In the genomic region with DNA sequence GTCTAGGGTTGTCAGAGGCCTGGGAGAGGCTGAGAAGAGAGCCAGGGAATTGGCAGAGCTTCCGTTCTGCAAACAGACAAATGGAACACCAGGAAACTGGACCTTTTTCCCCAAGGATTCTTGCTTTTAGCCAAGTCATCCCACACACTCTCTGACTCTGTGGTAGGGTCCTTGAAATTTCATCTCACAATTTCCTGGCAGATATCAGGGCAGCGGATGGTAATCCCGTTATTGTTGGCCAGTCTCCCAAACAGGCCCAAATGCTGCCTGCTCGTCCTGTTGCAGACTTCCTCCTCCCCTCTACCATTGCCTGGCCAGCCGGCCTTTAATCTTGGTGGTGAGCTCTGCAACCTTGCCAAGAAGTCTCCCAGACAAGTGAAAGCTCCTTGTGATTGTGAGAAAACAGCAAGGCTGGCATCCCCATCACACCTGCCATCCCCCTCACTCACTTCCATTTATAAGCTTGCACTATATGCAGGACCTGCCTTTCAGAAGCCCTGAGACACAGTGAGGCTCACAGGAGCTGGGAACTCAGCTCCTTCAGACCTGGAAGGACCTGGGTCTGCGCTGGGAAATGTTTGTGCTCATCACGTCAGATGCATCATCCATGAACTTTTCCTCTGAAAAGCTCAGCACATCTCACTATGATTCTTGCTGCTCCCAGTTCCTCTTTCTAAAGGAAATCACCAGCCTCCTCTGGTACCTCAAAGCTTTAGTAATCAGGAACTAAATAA, we compare ENCODE assay signal across 9 cellular contexts. TPM values are rescaled to one million over a fixed set of nuclear protein-coding genes. Genes with fewer than 3 reads are reported as not detected.
DNase-seq lines count a peak whose midpoint lies in the region; ATAC-seq, FAIRE-seq and TF ChIP-seq lines count a peak whose summit lies in the region.
"Had no signal": no experiment of that assay in that cellular context is flagged by ENCODE, and none has a peak within 500 bp of the region (broad histone marks: within the 10 kb centered on the region; RNA-seq: fewer than 3 reads in every experiment).

No MANE protein-coding gene starts in this region.

- CTCF ChIA-PET in HepG2 (lab: Yijun Ruan, JAX; ENCODE audit: low intra/inter-chr PET ratio, low total read pairs), result no interaction called here
- CTCF ChIA-PET in CD8-positive, alpha-beta memory T cell (lab: Charles Lee), result interaction anchor here (1.3 to 1.9 kb wide), 2 partner anchors 10 to 14 kb away, joined by 3 to 7 read pairs; a partner anchor contains a TSS

- no peaks in the 10 kb centered on the region for H3K4me1 Mint-ChIP-seq in CD8-positive, alpha-beta memory T cell
- no peaks in the 10 kb centered on the region for H3K4me1 Mint-ChIP-seq in stimulated activated effector memory CD8-positive, alpha-beta T cell treated with anti-CD3 and anti-CD28 coated beads, Interleukin-12 subunit alpha, Interleukin-12 subunit beta, amount 100 ng/mL, for 72 hours

- no peaks in the 10 kb centered on the region for H3K9me3 Mint-ChIP-seq in CD8-positive, alpha-beta memory T cell
- H3K9me3 Mint-ChIP-seq in stimulated activated effector memory CD8-positive, alpha-beta T cell treated with anti-CD3 and anti-CD28 coated beads, Interleukin-12 subunit alpha, Interleukin-12 subunit beta, amount 100 ng/mL, for 72 hours, result no peaks in the 10 kb centered on the region

- no peaks in the 10 kb centered on the region for H3K79me2 ChIP-seq in HepG2 (ENCODE audit: insufficient read depth, low read length)

- no peak overlapping the region for H3K4me2 ChIP-seq in HepG2 (ENCODE audit: low read depth, low read length)

- H3K4me3 Mint-ChIP-seq in CD8-positive, alpha-beta memory T cell, result no peak overlapping the region
- no peak overlapping the region for H3K4me3 Mint-ChIP-seq in stimulated activated effector memory CD8-positive, alpha-beta T cell treated with anti-CD3 and anti-CD28 coated beads, Interleukin-12 subunit alpha, Interleukin-12 subunit beta, amount 100 ng/mL, for 72 hours

- ATAC-seq in HepG2 (no peak), GM21576 (IDR thresholded peaks at IDR 0.05; ENCODE audit: unreplicated experiment) (no peak)
- ATAC-seq in stimulated activated effector memory CD8-positive, alpha-beta T cell treated with anti-CD3 and anti-CD28 coated beads, Interleukin-12 subunit alpha, Interleukin-12 subunit beta, amount 100 ng/mL, for 72 hours, result no peak

- no peaks in the 10 kb centered on the region for H3K27me3 ChIP-seq in HepG2 (ENCODE audit: control insufficient read depth in 1 of 2, insufficient read depth in 2 of 2, low read length in 2 of 2)
- H3K27me3 ChIP-seq in thyroid gland, result no peaks in the 10 kb centered on the region
- H3K27me3 ChIP-seq in CD8-positive, alpha-beta memory T cell (ENCODE audit: insufficient read depth, low read length, poor library complexity, severe bottlenecking), result no peaks in the 10 kb centered on the region
- H3K27me3 ChIP-seq: cardiac muscle cell had no signal

- peaks cover 5 to 34% of the 10 kb centered on the region in 2 donors for H3K27me3 Mint-ChIP-seq in CD8-positive, alpha-beta memory T cell

- 99% methylated on average over 7 of the region's 7 CpGs for WGBS in HepG2 (ENCODE audit: low lambda C conversion rate)
- WGBS in thyroid gland, 2 donors, result 26 to 38% methylated on average over 7 of the region's 7 CpGs

- H3K4me1 ChIP-seq in HepG2 (ENCODE audit: insufficient read depth, low read length) (peaks cover 69% of the 10 kb centered on the region), thyroid gland (peaks cover 28 to 38% of the 10 kb centered on the region in 2 donors)
- no peaks in the 10 kb centered on the region for H3K4me1 ChIP-seq in CD8-positive, alpha-beta memory T cell (ENCODE audit: insufficient read depth, low read length)

- H3K27ac Mint-ChIP-seq in CD8-positive, alpha-beta memory T cell, result no peak overlapping the region
- no peak overlapping the region for H3K27ac Mint-ChIP-seq in stimulated activated effector memory CD8-positive, alpha-beta T cell treated with anti-CD3 and anti-CD28 coated beads, Interleukin-12 subunit alpha, Interleukin-12 subunit beta, amount 100 ng/mL, for 72 hours

- POLR2A ChIA-PET in HepG2 (lab: Yijun Ruan, JAX), result interaction anchor here (1.3 to 1.8 kb wide), 2 partner anchors 14 to 17 kb away, joined by 6 to 9 read pairs; a partner anchor contains a TSS
- POLR2A ChIA-PET in CD8-positive, alpha-beta memory T cell (lab: Charles Lee), result interaction anchor here (1.0 kb wide), 1 partner anchor 15 kb away, joined by 3 read pairs; no protein-coding TSS in a partner anchor

- TF ChIP-seq CTCF in HepG2 (CRISPR knock-in tag; IDR thresholded peaks at IDR 0.05) (no peak), thyroid gland (IDR thresholded peaks at IDR 0.05) (no peak)

- BruUV-seq in HepG2 (replicated peaks; lab: Mats Ljungman, UMichigan), result no TSS peak

- H4K20me1 ChIP-seq in HepG2 (ENCODE audit: insufficient read depth, low read length), result no peaks in the 10 kb centered on the region

- H3K9me3 ChIP-seq in HepG2 (ENCODE audit: low read length) (no peaks in the 10 kb centered on the region), thyroid gland (no peaks in the 10 kb centered on the region)
- no peaks in the 10 kb centered on the region for H3K9me3 ChIP-seq in CD8-positive, alpha-beta memory T cell (ENCODE audit: low read length)

- no peaks in the 10 kb centered on the region for H3K36me3 ChIP-seq in HepG2 (replicated peaks in 1 of 2; ENCODE audit: control insufficient read depth in 1 of 2, insufficient read depth in 2 of 2, low read length in 2 of 2)
- H3K36me3 ChIP-seq in thyroid gland, result no peaks in the 10 kb centered on the region
- H3K36me3 ChIP-seq in CD8-positive, alpha-beta memory T cell (ENCODE audit: insufficient read depth, low read length), result no peaks in the 10 kb centered on the region
- H3K36me3 ChIP-seq: cardiac muscle cell had no signal

- no peak for TF ChIP-seq EP300 in HepG2 (IDR thresholded peaks at IDR 0.05; ENCODE audit: low read depth in 2 of 2, low read length in 2 of 2)
- no peak for TF ChIP-seq EP300 in HepG2 (CRISPR knock-in tag; IDR thresholded peaks at IDR 0.05; ENCODE audit: borderline replicate concordance)

- FAIRE-seq in HepG2 (lab: Jason Lieb, UNC), result no peak

- in situ Hi-C loops in HepG2 (cut with HindIII; ENCODE audit: extremely low pct_ligation_motif_present, low pct_unique_long_range_greater_than_20kb), result no loop called here

- intact Hi-C loops in HepG2 (cut with micrococcal nuclease; ENCODE audit: unreplicated experiment) (no loop called here), thyroid gland (cut with DNase I) (no loop called here)

- TF ChIP-seq RAD21 in HepG2 (CRISPR knock-in tag; IDR thresholded peaks at IDR 0.05), result no peak

- H3K27ac ChIP-seq in HepG2 (ENCODE audit: extremely low read length, insufficient read depth, low read length) (no peak overlapping the region), thyroid gland (peak overlapping the region in 2 of 3 donors; percentile 18 to 36)
- no peak overlapping the region for H3K27ac ChIP-seq in CD8-positive, alpha-beta memory T cell (ENCODE audit: low read depth, low read length)

- TF ChIP-seq POLR2A in HepG2 (IDR thresholded peaks at IDR 0.05; ENCODE audit: insufficient read depth in 1 of 2, low read depth in 2 of 2, low read length in 2 of 2) (no peak), thyroid gland (IDR thresholded peaks at IDR 0.05) (no peak)

- H3K36me3 Mint-ChIP-seq in CD8-positive, alpha-beta memory T cell, result no peaks in the 10 kb centered on the region
- H3K36me3 Mint-ChIP-seq in stimulated activated effector memory CD8-positive, alpha-beta T cell treated with anti-CD3 and anti-CD28 coated beads, Interleukin-12 subunit alpha, Interleukin-12 subunit beta, amount 100 ng/mL, for 72 hours, result no peaks in the 10 kb centered on the region

- no peak overlapping the region for H3K4me3 ChIP-seq in HepG2 (replicated peaks in 1 of 3; ENCODE audit: insufficient read depth in 1 of 3, low read depth in 2 of 3, low read length in 3 of 3)
- no peak overlapping the region for H3K4me3 ChIP-seq in thyroid gland (replicated peaks in 1 of 3)
- no peak overlapping the region for H3K4me3 ChIP-seq in CD8-positive, alpha-beta memory T cell (ENCODE audit: low read length)
- H3K4me3 ChIP-seq: cardiac muscle cell had no signal

- H2AFZ ChIP-seq in HepG2 (ENCODE audit: low read length), result no peak overlapping the region

- no peak overlapping the region for H3K9ac ChIP-seq in HepG2 (ENCODE audit: insufficient read depth, low read depth, low read length)

- DNase-seq in LHCN-M2 (ENCODE audit: low read depth) (peak; percentile 85), astrocyte of the hippocampus (ENCODE audit: low read depth, low spot score) (peak; percentile 89), HepG2 (ENCODE audit: low spot score) (no peak), thyroid gland (peak in 1 of 2 donors; percentile 23)
- no peak for DNase-seq in CD8-positive, alpha-beta memory T cell
- DNase-seq in stimulated activated effector memory CD8-positive, alpha-beta T cell treated with anti-CD3 and anti-CD28 coated beads, Interleukin-12 subunit alpha, Interleukin-12 subunit beta, amount 100 ng/mL, for 72 hours (ENCODE audit: low spot score in 2 of 2), result no peak
- DNase-seq: stimulated activated naive CD4-positive, alpha-beta T cell treated with Interleukin-2 at 50 U/mL for 16 hours had no signal

RNA-seq across cellular contexts. Expression of a gene that starts 13.6 kb away (rescaled TPM):
- total RNA-seq in LHCN-M2 (2014; rRNA removed), result 407 and 426 TPM in 2 replicates
- 181 TPM for polyA plus RNA-seq in LHCN-M2 (2012)
- 251 and 524 TPM in 2 replicates for total RNA-seq in HepG2 (2016; rRNA removed; fragmentation: Illumina TruSeq; extraction: Trizol)
- total RNA-seq in HepG2 (2016; cell fraction: cytosol; rRNA removed; fragmentation: Illumina TruSeq; extraction: Trizol; ENCODE audit: low read depth), result 34.2 and 43.4 TPM in 2 replicates
- total RNA-seq in HepG2 (2016; cell fraction: insoluble cytoplasmic fraction; rRNA removed; fragmentation: Illumina TruSeq; extraction: Trizol), result 284 and 524 TPM in 2 replicates
- 119 and 121 TPM in 2 replicates for total RNA-seq in HepG2 (2016; cell fraction: membrane; rRNA removed; fragmentation: Illumina TruSeq; extraction: Trizol)
- 114 and 119 TPM in 2 replicates for total RNA-seq in HepG2 (2016; cell fraction: nucleus; rRNA removed; fragmentation: Illumina TruSeq; extraction: Trizol)
- 217 and 307 TPM in 2 replicates for polyA plus RNA-seq in HepG2 (2011; rRNA removed)
- 155 and 238 TPM in 2 replicates for polyA plus RNA-seq in HepG2 (2011; cell fraction: cytosol; rRNA removed)
- polyA plus RNA-seq in HepG2 (2011; cell fraction: nucleus; rRNA removed), result 51.6 and 71.1 TPM in 2 replicates
- polyA plus RNA-seq in HepG2 (2012), result 199 and 240 TPM in 2 replicates
- polyA plus RNA-seq in HepG2 (2016; cell fraction: cytosol; fragmentation: Illumina TruSeq; extraction: Trizol; ENCODE audit: low read depth), result 47.7 and 66.3 TPM in 2 replicates
- polyA plus RNA-seq in HepG2 (2016; cell fraction: insoluble cytoplasmic fraction; fragmentation: Illumina TruSeq; extraction: Trizol; ENCODE audit: low read depth), result 592 and 651 TPM in 2 replicates
- polyA plus RNA-seq in HepG2 (2016; cell fraction: membrane; fragmentation: Illumina TruSeq; extraction: Trizol; ENCODE audit: low read depth), result 142 and 155 TPM in 2 replicates
- polyA plus RNA-seq in HepG2 (2016; cell fraction: nucleus; fragmentation: Illumina TruSeq; extraction: Trizol; ENCODE audit: insufficient read depth, low read depth), result 229 and 237 TPM in 2 replicates
- 170 and 215 TPM in 2 replicates for polyA minus RNA-seq in HepG2 (2011; rRNA and poly(A)+ RNA removed; ENCODE audit: low replicate concordance)
- polyA minus RNA-seq in HepG2 (2011; cell fraction: cytosol; rRNA and poly(A)+ RNA removed), result 83.5 and 103 TPM in 2 replicates
- 38.2 and 45.3 TPM in 2 replicates for polyA minus RNA-seq in HepG2 (2011; cell fraction: nucleus; rRNA and poly(A)+ RNA removed)
- total RNA-seq in thyroid gland, result 100 to 1,000 TPM; 196 to 297 (median 260) TPM
- total RNA-seq in CD8-positive, alpha-beta memory T cell, result 100 to 1,000 TPM; 339 TPM
- polyA plus RNA-seq in CD8-positive, alpha-beta memory T cell, result 293 TPM

RNA-seq across cellular contexts. Expression of a gene that starts 45.9 kb away (rescaled TPM):
- total RNA-seq in LHCN-M2 (2014; rRNA removed) (13.3 and 18.0 TPM in 2 replicates), HepG2 (2016; rRNA removed; fragmentation: Illumina TruSeq; extraction: Trizol) (28.8 and 36.5 TPM in 2 replicates), thyroid gland (100 to 1,000 TPM; 297 to 533 (median 441) TPM)
- 72.7 TPM for polyA plus RNA-seq in LHCN-M2 (2012)
- 20.0 and 23.1 TPM in 2 replicates for total RNA-seq in HepG2 (2016; cell fraction: cytosol; rRNA removed; fragmentation: Illumina TruSeq; extraction: Trizol; ENCODE audit: low read depth)
- total RNA-seq in HepG2 (2016; cell fraction: insoluble cytoplasmic fraction; rRNA removed; fragmentation: Illumina TruSeq; extraction: Trizol), result 20.9 and 35.8 TPM in 2 replicates
- total RNA-seq in HepG2 (2016; cell fraction: membrane; rRNA removed; fragmentation: Illumina TruSeq; extraction: Trizol), result 36.4 and 40.0 TPM in 2 replicates
- total RNA-seq in HepG2 (2016; cell fraction: nucleus; rRNA removed; fragmentation: Illumina TruSeq; extraction: Trizol), result 48.7 and 54.7 TPM in 2 replicates
- polyA plus RNA-seq in HepG2 (2011; rRNA removed), result 27.7 and 38.3 TPM in 2 replicates
- polyA plus RNA-seq in HepG2 (2011; cell fraction: cytosol; rRNA removed), result 18.6 and 23.4 TPM in 2 replicates
- 29.6 and 32.2 TPM in 2 replicates for polyA plus RNA-seq in HepG2 (2011; cell fraction: nucleus; rRNA removed)
- polyA plus RNA-seq in HepG2 (2012), result 80.6 and 134 TPM in 2 replicates
- polyA plus RNA-seq in HepG2 (2016; cell fraction: cytosol; fragmentation: Illumina TruSeq; extraction: Trizol; ENCODE audit: low read depth), result 67.8 and 68.1 TPM in 2 replicates
- polyA plus RNA-seq in HepG2 (2016; cell fraction: insoluble cytoplasmic fraction; fragmentation: Illumina TruSeq; extraction: Trizol; ENCODE audit: low read depth), result 43.8 and 55.8 TPM in 2 replicates
- 77.2 and 87.4 TPM in 2 replicates for polyA plus RNA-seq in HepG2 (2016; cell fraction: membrane; fragmentation: Illumina TruSeq; extraction: Trizol; ENCODE audit: low read depth)
- 134 and 141 TPM in 2 replicates for polyA plus RNA-seq in HepG2 (2016; cell fraction: nucleus; fragmentation: Illumina TruSeq; extraction: Trizol; ENCODE audit: insufficient read depth, low read depth)
- 20.7 and 23.4 TPM in 2 replicates for polyA minus RNA-seq in HepG2 (2011; rRNA and poly(A)+ RNA removed; ENCODE audit: low replicate concordance)
- polyA minus RNA-seq in HepG2 (2011; cell fraction: cytosol; rRNA and poly(A)+ RNA removed), result 21.0 and 23.9 TPM in 2 replicates
- 15.3 and 18.4 TPM in 2 replicates for polyA minus RNA-seq in HepG2 (2011; cell fraction: nucleus; rRNA and poly(A)+ RNA removed)
- 1 to 10 TPM; 2.2 to 3.0 TPM for total RNA-seq in CD8-positive, alpha-beta memory T cell
- polyA plus RNA-seq in CD8-positive, alpha-beta memory T cell, result 1.8 TPM

Comparison
In these comparisons a context has a peak if more than half of its experiments do, and no peak if none do; other contexts are left out.
1. DNase-seq: peak in LHCN-M2 (single experiment) and astrocyte of the hippocampus (single experiment); none in HepG2 (single experiment), CD8-positive, alpha-beta memory T cell (0 of 5) and stimulated activated effector memory CD8-positive, alpha-beta T cell treated with anti-CD3 and anti-CD28 coated beads, Interleukin-12 subunit alpha, Interleukin-12 subunit beta, amount 100 ng/mL, for 72 hours (0 of 2).
2. H3K27ac ChIP-seq: peak in thyroid gland (2 of 3); none in HepG2 (single experiment) and CD8-positive, alpha-beta memory T cell (single experiment).
3. RNA of a gene that starts 45.9 kb away (total RNA-seq): 297 to 533 TPM in thyroid gland; 20.0 to 54.7 TPM in HepG2, 13.3 to 18.0 TPM in LHCN-M2 and 2.2 to 3.0 TPM in CD8-positive, alpha-beta memory T cell; every median in the first group is over 4 times any median in the second.